Comparison of ENCODE assay signal across 1 cellular context in genomic region chr2:178359192-178359912, GRCh38.
TF ChIP-seq lines count a peak whose summit lies in the region.

No MANE protein-coding gene starts in this region.

TF ChIP-seq in SK-N-SH, 30 proteins besides CTCF, POLR2A, EP300 and RAD21 (continued from another document):
- no peak for TF ChIP-seq REST (IDR thresholded peaks at IDR 0.05; ENCODE audit: low read depth, low read length)
- no peak for TF ChIP-seq GABPA (IDR thresholded peaks at IDR 0.05; ENCODE audit: low read depth)
- no peak for TF ChIP-seq TAF1 (IDR thresholded peaks at IDR 0.05; ENCODE audit: borderline replicate concordance, low read depth, low read length)
- TF ChIP-seq MAX (IDR thresholded peaks at IDR 0.05; ENCODE audit: low read depth): no peak
- no peak for TF ChIP-seq USF2 (IDR thresholded peaks at IDR 0.05; ENCODE audit: borderline replicate concordance, low read depth, low read length)
